16 cellular contexts compared by ENCODE assay signal in genomic region chr2:205989291-205990071, GRCh38.
A peak's percentile ranks its signal among the peaks of the same experiment; 100 is the strongest.
DNase-seq lines count a peak whose midpoint lies in the region; ATAC-seq, FAIRE-seq and TF ChIP-seq lines count a peak whose summit lies in the region.
"Had no signal": no experiment of that assay in that cellular context is flagged by ENCODE, and none has a peak within 500 bp of the region (broad histone marks: within the 10 kb centered on the region; RNA-seq: fewer than 3 reads in every experiment).

No MANE protein-coding gene starts in this region.

- H4K8ac ChIP-seq in H1 (ENCODE audit: extremely low read depth, insufficient read depth, low read length) = peak overlapping the region; percentile 41

- CTCF ChIA-PET in H1 (lab: Charles Lee; ENCODE audit: partially characterized antibody) = interaction anchor here (0.6 to 1.4 kb wide), 2 partner anchors 9 to 18 kb away, joined by 4 to 7 read pairs; no protein-coding TSS in a partner anchor

- no peak overlapping the region for H2BK120ac ChIP-seq in H1 (replicated peaks; ENCODE audit: low read depth, low read length)

- no peak for FAIRE-seq in H1 (lab: Jason Lieb, UNC)

- ATAC-seq in activated naive CD8-positive, alpha-beta T cell treated with anti-CD3 and anti-CD28 coated beads, Interleukin-2, amount 50 U/mL, for 24 hours = no peak
- ATAC-seq in left lobe of liver (peak; percentile 83), HG03280 (IDR thresholded peaks at IDR 0.05; ENCODE audit: unreplicated experiment) (no peak)
- ATAC-seq: activated CD8-positive, alpha-beta T cell treated with anti-CD3 and anti-CD28 coated beads for 36 hours; psoas muscle; stimulated activated naive CD8-positive, alpha-beta T cell treated with anti-CD3 and anti-CD28 coated beads, Interleukin-15, Interleukin-2, amounts not matched to agents 100 U/mL and 50 U/mL, for 24 hours had no signal

- H3K4me3 Mint-ChIP-seq in activated naive CD8-positive, alpha-beta T cell = no peak overlapping the region
- H3K4me3 Mint-ChIP-seq in activated naive CD8-positive, alpha-beta T cell treated with anti-CD3 and anti-CD28 coated beads, Interleukin-2, amount 50 U/mL, for 24 hours = no peak overlapping the region
- H3K4me3 Mint-ChIP-seq: activated CD8-positive, alpha-beta T cell treated with anti-CD3 and anti-CD28 coated beads for 36 hours had no signal

- H3K4me3 ChIP-seq in H1 (ENCODE audit: extremely low read depth in 1 of 4, insufficient read depth in 2 of 4, low read depth in 3 of 4, low read length in 4 of 4) = no peak overlapping the region
- H3K4me3 ChIP-seq: psoas muscle had no signal

- H3K4me1 Mint-ChIP-seq in activated naive CD8-positive, alpha-beta T cell (ENCODE audit: low read depth) = no peaks in the 10 kb centered on the region
- H3K4me1 Mint-ChIP-seq in activated naive CD8-positive, alpha-beta T cell treated with anti-CD3 and anti-CD28 coated beads, Interleukin-2, amount 50 U/mL, for 24 hours = no peaks in the 10 kb centered on the region

- no peak overlapping the region for H2BK12ac ChIP-seq in H1 (ENCODE audit: low read depth, low read length)

- H3K14ac ChIP-seq in H1 (ENCODE audit: insufficient read length) = no peak overlapping the region

- H3K27me3 Mint-ChIP-seq in activated naive CD8-positive, alpha-beta T cell = no peaks in the 10 kb centered on the region
- H3K27me3 Mint-ChIP-seq in activated naive CD8-positive, alpha-beta T cell treated with anti-CD3 and anti-CD28 coated beads, Interleukin-2, amount 50 U/mL, for 24 hours = no peaks in the 10 kb centered on the region
- H3K27me3 Mint-ChIP-seq: activated CD8-positive, alpha-beta T cell treated with anti-CD3 and anti-CD28 coated beads for 36 hours had no signal

- peak overlapping the region; percentile 8 for H3K27ac Mint-ChIP-seq in activated naive CD8-positive, alpha-beta T cell
- H3K27ac Mint-ChIP-seq in activated naive CD8-positive, alpha-beta T cell treated with anti-CD3 and anti-CD28 coated beads, Interleukin-2, amount 50 U/mL, for 24 hours = no peak overlapping the region
- H3K27ac Mint-ChIP-seq: activated CD8-positive, alpha-beta T cell treated with anti-CD3 and anti-CD28 coated beads for 36 hours had no signal

- no peak overlapping the region for H2BK5ac ChIP-seq in H1 (ENCODE audit: low read depth, low read length)

- DNase-seq in activated naive CD8-positive, alpha-beta T cell treated with anti-CD3 and anti-CD28 coated beads, Interleukin-2, amount 50 U/mL, for 24 hours = no peak
- peak in 1 of 2 experiments; percentile 43 for DNase-seq in H1 (ENCODE audit: low read depth in 1 of 2, low spot score in 2 of 2)
- no peak for DNase-seq in left lobe of liver (ENCODE audit: low spot score)
- DNase-seq in NCI-H2107 (lab: John Stamatoyannopoulos, UW) = no peak
- DNase-seq in hippocampal formation (lab: John Stamatoyannopoulos, UW) = no peak
- DNase-seq: activated CD8-positive, alpha-beta T cell treated with anti-CD3 and anti-CD28 coated beads for 36 hours; erythroblast; left colon; NCI-H1105; psoas muscle; stimulated activated CD4-positive, alpha-beta T cell treated with anti-CD3 and anti-CD28 coated beads, Interleukin-15, amount 100 ng/mL, for 24 hours; stimulated activated naive CD8-positive, alpha-beta T cell treated with anti-CD3 and anti-CD28 coated beads, Interleukin-15, Interleukin-2, amounts not matched to agents 100 U/mL and 50 U/mL, for 24 hours had no signal

- no peak for TF ChIP-seq POLR2A in H1 (IDR thresholded peaks at IDR 0.05; ENCODE audit: control extremely low read depth in 1 of 2, low read depth in 2 of 2, low read length in 2 of 2)

- no peak overlapping the region for H2BK15ac ChIP-seq in H1 (ENCODE audit: low read length)

- peaks cover 0 to 5% (median 0%) of the 10 kb centered on the region in 4 experiments; a peak in 1 of 8 replicates for H3K36me3 ChIP-seq in H1 (ENCODE audit: control insufficient read depth in 2 of 4, insufficient read depth in 4 of 4, low read length in 3 of 4)

- no peak overlapping the region for H2AK5ac ChIP-seq in H1 (ENCODE audit: low read depth, low read length)

- peak overlapping the region; percentile 63; the same call in 1 of the 2 replicates for H3K18ac ChIP-seq in H1 (ENCODE audit: extremely low read depth, low read length)

- H4K5ac ChIP-seq in H1 (ENCODE audit: insufficient read length, low read depth, low read length) = no peak overlapping the region

- no peak overlapping the region for H2BK20ac ChIP-seq in H1 (ENCODE audit: low read length)

- peaks cover 3% of the 10 kb centered on the region for H3K36me3 Mint-ChIP-seq in activated naive CD8-positive, alpha-beta T cell
- peaks cover 11% of the 10 kb centered on the region for H3K36me3 Mint-ChIP-seq in activated naive CD8-positive, alpha-beta T cell treated with anti-CD3 and anti-CD28 coated beads, Interleukin-2, amount 50 U/mL, for 24 hours (ENCODE audit: low read depth)

- no peak for TF ChIP-seq RAD21 in H1 (IDR thresholded peaks at IDR 0.05 in 1 of 2, conservative IDR thresholded peaks at IDR 0.05 in 1 of 2; ENCODE audit: low read depth in 2 of 2, low read length in 2 of 2)

- H3K23ac ChIP-seq in H1 (ENCODE audit: insufficient read length) = no peak overlapping the region

- H4K91ac ChIP-seq in H1 (replicated peaks; ENCODE audit: insufficient read length, low read length) = no peak overlapping the region

- H3K9me3 Mint-ChIP-seq in activated naive CD8-positive, alpha-beta T cell (ENCODE audit: low read depth) = no peaks in the 10 kb centered on the region
- no peaks in the 10 kb centered on the region for H3K9me3 Mint-ChIP-seq in activated naive CD8-positive, alpha-beta T cell treated with anti-CD3 and anti-CD28 coated beads, Interleukin-2, amount 50 U/mL, for 24 hours
- H3K9me3 Mint-ChIP-seq: activated CD8-positive, alpha-beta T cell treated with anti-CD3 and anti-CD28 coated beads for 36 hours had no signal

- H3K4ac ChIP-seq in H1 (replicated peaks; ENCODE audit: insufficient read length, low read depth, low read length) = no peak overlapping the region

- no peaks in the 10 kb centered on the region for H3K23me2 ChIP-seq in H1 (ENCODE audit: low read depth, low read length)

- H3K4me1 ChIP-seq in H1 (replicated peaks in 1 of 4; ENCODE audit: control insufficient read depth in 3 of 4, insufficient read depth in 4 of 4, low read length in 3 of 4) = no peaks in the 10 kb centered on the region

- H3K27me3 ChIP-seq in H1 (replicated peaks in 1 of 4; ENCODE audit: control insufficient read depth in 3 of 4, extremely low read depth in 1 of 4, insufficient read depth in 3 of 4, low read length in 3 of 4) = no peaks in the 10 kb centered on the region

- H4K20me1 ChIP-seq in H1 (replicated peaks in 1 of 2; ENCODE audit: control insufficient read depth in 1 of 2, insufficient read depth in 2 of 2, low read length in 2 of 2) = no peaks in the 10 kb centered on the region

- POLR2A ChIA-PET in H1 (lab: Charles Lee; ENCODE audit: partially characterized antibody) = interaction anchor here (1.3 kb wide), 1 partner anchor 129 kb away, joined by 3 read pairs; no protein-coding TSS in a partner anchor

- TF ChIP-seq EP300 in H1 (IDR thresholded peaks at IDR 0.05; ENCODE audit: borderline replicate concordance in 1 of 2, low read depth in 2 of 2, low read length in 2 of 2) = no peak

- no peak overlapping the region for H3K4me2 ChIP-seq in H1 (ENCODE audit: insufficient read depth in 1 of 2, low read depth in 2 of 2, low read length in 2 of 2)

- TF ChIP-seq CTCF in H1 (IDR thresholded peaks at IDR 0.05; ENCODE audit: control extremely low read depth in 1 of 3, insufficient read depth in 1 of 3, low read depth in 1 of 3, low read length in 3 of 3) = no peak

- H3K27ac ChIP-seq in H1 (ENCODE audit: low read depth, low read length) (no peak overlapping the region), temporal lobe (ENCODE audit: low read depth, low read length) (peak overlapping the region; percentile 69)
- H3K27ac ChIP-seq: psoas muscle, VCaP had no signal

- WGBS in H1 (ENCODE audit: extremely low coverage in 1 of 2, insufficient coverage in 1 of 2, insufficient read length in 1 of 2, insufficient replicate concordance in 2 of 2, low coverage in 1 of 2, low lambda C conversion rate in 2 of 2, missing lambda C conversion rate in 1 of 2), 2 experiments = 83% methylated on average over 10 of the region's 10 CpGs; no CpG with 5 or more reads in 1 of the 2 experiments

- no peaks in the 10 kb centered on the region for H3K79me2 ChIP-seq in H1 (ENCODE audit: control insufficient read depth in 1 of 2, insufficient read depth in 2 of 2, low read length in 2 of 2)

- no peak overlapping the region for H2AFZ ChIP-seq in H1 (ENCODE audit: low read length)

- no peaks in the 10 kb centered on the region for H3K9me3 ChIP-seq in H1 (ENCODE audit: insufficient read depth in 2 of 2, low read depth in 1 of 2, low read length in 1 of 2)
- H3K9me3 ChIP-seq: psoas muscle had no signal

- H3K9ac ChIP-seq in H1 (replicated peaks in 1 of 4; ENCODE audit: extremely low read depth in 1 of 4, low read depth in 3 of 4, low read length in 3 of 4) = peak overlapping the region in 1 of 4 experiments; percentile 37; a peak in 1 of 7 replicates

- no peaks in the 10 kb centered on the region for H3K79me1 ChIP-seq in H1 (ENCODE audit: low read depth, low read length)

- H3K56ac ChIP-seq in H1 (replicated peaks; ENCODE audit: insufficient read length, low read depth, low read length) = no peak overlapping the region

TF ChIP-seq in H1, 55 proteins besides CTCF, POLR2A, EP300 and RAD21:
- TF ChIP-seq CHD1 (IDR thresholded peaks at IDR 0.05; ENCODE audit: low read depth, low read length) (no peak), HDAC6 (IDR thresholded peaks at IDR 0.05; ENCODE audit: low read depth, low read length) (no peak), SP4 (IDR thresholded peaks at IDR 0.05; ENCODE audit: low read length) (no peak), POLR2AphosphoS5 (IDR thresholded peaks at IDR 0.05; ENCODE audit: low read depth, low read length) (0 out of 2 replicates have a peak, but pooled peaks have one; percentile 32), SP2 (IDR thresholded peaks at IDR 0.05; ENCODE audit: low read length) (no peak)
